In the genomic region with DNA sequence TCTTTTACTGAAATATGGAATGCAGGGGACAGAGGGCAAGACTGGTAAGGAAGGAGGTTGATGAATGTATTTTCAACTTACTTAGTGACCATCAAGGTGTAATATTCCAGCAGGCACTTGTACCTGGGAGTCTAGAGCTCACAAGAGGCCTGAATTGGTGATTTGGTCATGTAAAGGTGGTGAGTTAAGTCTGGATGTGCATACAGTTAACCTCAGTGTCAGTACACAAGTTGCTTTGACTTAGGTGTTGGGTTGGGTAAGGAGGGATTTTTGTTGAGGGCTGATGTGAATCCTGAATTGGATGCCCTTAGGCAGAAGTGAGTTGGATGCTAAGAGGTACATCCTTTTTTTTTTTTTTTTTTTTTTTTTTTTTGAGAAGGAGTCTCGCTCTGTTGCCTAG, we compare ENCODE assay signal across 18 cellular contexts.
"Had no signal": no experiment of that assay in that cellular context is flagged by ENCODE, and none has a peak within 500 bp of the region (broad histone marks: within the 10 kb centered on the region; RNA-seq: fewer than 3 reads in every experiment).

No MANE protein-coding gene starts in this region.

- H3K27me3 ChIP-seq: gastroesophageal sphincter had no signal

- DNase-seq: activated CD4-positive, alpha-beta T cell treated with anti-CD3 and anti-CD28 coated beads, Interleukin-2, amount 10 ng/mL, durations not matched to agents 7 days and 5 days; activated CD8-positive, alpha-beta memory T cell treated with anti-CD3 and anti-CD28 coated beads, Interleukin-2, amount 50 U/mL, for 4 hours; activated gamma-delta T cell; central memory CD4-positive, alpha-beta T cell; effector CD4-positive, alpha-beta T cell; islet precursor cell; natural killer cell; nucleus accumbens; substantia nigra; WERI-Rb-1 had no signal

- H3K4me2 ChIP-seq: smooth muscle cell had no signal

- H3K27ac Mint-ChIP-seq: activated CD4-positive, alpha-beta T cell treated with anti-CD3 and anti-CD28 coated beads, Interleukin-2, amount 10 ng/mL, durations not matched to agents 7 days and 5 days; memory B cell; natural killer cell; stimulated activated memory B cell treated with anti-CD40 and anti-IgM and Interleukin-4, amounts not matched to agents 10 μg/mL and 1 μg/mL and 100 μg/mL, for 72 hours; type B pancreatic cell had no signal

- H3K9me3 Mint-ChIP-seq: memory B cell; natural killer cell; stimulated activated memory B cell treated with anti-CD40 and anti-IgM and Interleukin-4, amounts not matched to agents 10 μg/mL and 1 μg/mL and 100 μg/mL, for 72 hours had no signal

- H3K27ac ChIP-seq: coronary artery, gastroesophageal sphincter, WERI-Rb-1 had no signal

- H3K4me3 ChIP-seq: coronary artery, gastroesophageal sphincter, smooth muscle cell had no signal

- H3K9me3 ChIP-seq: gastroesophageal sphincter had no signal

- H3K36me3 Mint-ChIP-seq: natural killer cell had no signal

- ATAC-seq: gastroesophageal sphincter; left lobe of liver; right cardiac atrium; stimulated activated memory B cell treated with anti-CD40 and anti-IgM and Interleukin-4, amounts not matched to agents 10 μg/mL and 1 μg/mL and 100 μg/mL, for 72 hours had no signal

- H3K27me3 Mint-ChIP-seq: activated CD4-positive, alpha-beta T cell treated with anti-CD3 and anti-CD28 coated beads, Interleukin-2, amount 10 ng/mL, durations not matched to agents 7 days and 5 days; memory B cell; stimulated activated memory B cell treated with anti-CD40 and anti-IgM and Interleukin-4, amounts not matched to agents 10 μg/mL and 1 μg/mL and 100 μg/mL, for 72 hours; type B pancreatic cell had no signal

- H3K4me3 Mint-ChIP-seq: activated CD4-positive, alpha-beta T cell treated with anti-CD3 and anti-CD28 coated beads, Interleukin-2, amount 10 ng/mL, durations not matched to agents 7 days and 5 days; memory B cell; natural killer cell; stimulated activated memory B cell treated with anti-CD40 and anti-IgM and Interleukin-4, amounts not matched to agents 10 μg/mL and 1 μg/mL and 100 μg/mL, for 72 hours; type B pancreatic cell had no signal
